ENCODE assay signal across 17 cellular contexts in genomic region chr11:121214861-121215260, GRCh38.
"Had no signal": no experiment of that assay in that cellular context is flagged by ENCODE, and none has a peak within 500 bp of the region (broad histone marks: within the 10 kb centered on the region; RNA-seq: fewer than 3 reads in every experiment).

No MANE protein-coding gene starts in this region.

- H3K27ac Mint-ChIP-seq: mesothelial cell of epicardium had no signal

- H3K4me1 ChIP-seq: esophagus muscularis mucosa, foreskin keratinocyte, gastroesophageal sphincter, left lung, lower lobe of right lung had no signal

- H3K27me3 ChIP-seq: heart left ventricle, left lung had no signal

- H3K36me3 Mint-ChIP-seq: mesothelial cell of epicardium had no signal

- H3K27ac ChIP-seq: coronary artery, dorsolateral prefrontal cortex, esophagus muscularis mucosa, foreskin keratinocyte, gastroesophageal sphincter, heart left ventricle, left lung, lower lobe of right lung had no signal

- H3K4me3 ChIP-seq: coronary artery, dorsolateral prefrontal cortex, esophagus muscularis mucosa, gastroesophageal sphincter, heart left ventricle, left lung, lower lobe of right lung, mucosa of descending colon had no signal

- ATAC-seq: foreskin keratinocyte, gastroesophageal sphincter, heart left ventricle, left cardiac atrium, left lung, left ventricle myocardium superior, lower lobe of right lung, mucosa of descending colon had no signal

- H3K36me3 ChIP-seq: esophagus muscularis mucosa, gastroesophageal sphincter, heart left ventricle, left lung, lower lobe of right lung had no signal

- DNase-seq: dermis blood vessel endothelial cell; dorsolateral prefrontal cortex; effector CD4-positive, alpha-beta T cell; effector memory CD4-positive, alpha-beta T cell; foreskin keratinocyte; heart left ventricle; hippocampal formation; left cardiac atrium; left lung; left ventricle myocardium superior; lower lobe of right lung; mesenchymal stem cell; mucosa of descending colon had no signal

- H3K4me3 Mint-ChIP-seq: mesothelial cell of epicardium had no signal

- H3K9me3 ChIP-seq: esophagus muscularis mucosa, gastroesophageal sphincter, heart left ventricle, left lung, lower lobe of right lung, mucosa of descending colon had no signal
